11 cellular contexts compared by ENCODE assay signal in genomic region chr16:82631701-82632685, GRCh38. TPM values are rescaled to one million over a fixed set of nuclear protein-coding genes. Genes with fewer than 3 reads are reported as not detected.
DNase-seq lines count a peak whose midpoint lies in the region; ATAC-seq, FAIRE-seq and TF ChIP-seq lines count a peak whose summit lies in the region.
"Had no signal": no experiment of that assay in that cellular context is flagged by ENCODE, and none has a peak within 500 bp of the region (broad histone marks: within the 10 kb centered on the region; RNA-seq: fewer than 3 reads in every experiment).

No MANE protein-coding gene starts in this region.

- POLR2A ChIA-PET in GM10248 (lab: Yijun Ruan, JAX), result no interaction called here

- peak; percentile 74 for DNase-seq in Karpas-422
- DNase-seq in choroid plexus epithelial cell (ENCODE audit: low read depth), result peak; percentile 49
- DNase-seq in retinal pigment epithelial cell (ENCODE audit: low read depth), result no peak
- DNase-seq in pancreas, result no peak
- no peak for DNase-seq in GM10248 (ENCODE audit: extremely low spot score)
- DNase-seq: activated CD8-positive, alpha-beta memory T cell treated with anti-CD3 and anti-CD28 coated beads, Interleukin-2, amount 50 U/mL, for 4 hours; NCI-H2171 had no signal

- H3K9me2 ChIP-seq in Karpas-422 (replicated peaks; ENCODE audit: insufficient read depth, low read length), result no peaks in the 10 kb centered on the region

- intact Hi-C loops in pancreas (cut with DNase I), result no loop called here

- no peaks in the 10 kb centered on the region for H3K79me2 ChIP-seq in Karpas-422 (ENCODE audit: low read length)

- H4K20me1 ChIP-seq in Karpas-422 (ENCODE audit: insufficient read depth, low read depth, low read length), result no peaks in the 10 kb centered on the region

- H3K9me3 ChIP-seq in Karpas-422 (ENCODE audit: low read length), result no peaks in the 10 kb centered on the region
- H3K9me3 ChIP-seq in pancreas, result no peaks in the 10 kb centered on the region

- H3K27me3 ChIP-seq in Karpas-422 (ENCODE audit: low read length) (no peaks in the 10 kb centered on the region), pancreas (peaks cover 0 to 20% (median 8%) of the 10 kb centered on the region in 4 donors)

- no peak overlapping the region for H2AFZ ChIP-seq in Karpas-422 (ENCODE audit: low read length)

- no peak overlapping the region for H3K9ac ChIP-seq in Karpas-422 (ENCODE audit: low read length)

- H3K4me1 ChIP-seq in Karpas-422 (ENCODE audit: low read length) (no peaks in the 10 kb centered on the region), pancreas (no peaks in the 10 kb centered on the region)

- no peak for ATAC-seq in GM21526 (IDR thresholded peaks at IDR 0.05; ENCODE audit: low FRiP score, unreplicated experiment)
- ATAC-seq in pancreas, result no peak

- H3K4me2 ChIP-seq in Karpas-422 (ENCODE audit: low read depth, low read length, poor library complexity, severe bottlenecking), result no peak overlapping the region

- CTCF ChIA-PET in GM10248 (lab: Yijun Ruan, JAX), result interaction anchor here (1.2 to 2.1 kb wide), 5 partner anchors 8 to 814 kb away, joined by 3 to 13 read pairs (median 7); no protein-coding TSS in a partner anchor

- WGBS in pancreas, 2 donors, result 66 to 70% methylated on average over 10 of the region's 10 CpGs

- peak; percentile 53 for TF ChIP-seq CTCF in GM12872 (IDR thresholded peaks at IDR 0.05; ENCODE audit: insufficient read depth, low read depth, low read length)
- TF ChIP-seq CTCF in choroid plexus epithelial cell (conservative IDR thresholded peaks at IDR 0.05; ENCODE audit: low read depth, low read length), result peak; percentile 65
- TF ChIP-seq CTCF in retinal pigment epithelial cell (conservative IDR thresholded peaks at IDR 0.05; ENCODE audit: low read depth, low read length), result peak; percentile 54
- TF ChIP-seq CTCF in pancreas (IDR thresholded peaks at IDR 0.05), result no peak
- no peak for TF ChIP-seq CTCF in GM10248 (IDR thresholded peaks at IDR 0.05; ENCODE audit: control extremely low read depth, extremely low read depth, low read depth, missing control alignments)

- no peak overlapping the region for H3K4me3 ChIP-seq in Karpas-422 (ENCODE audit: low read length)
- H3K4me3 ChIP-seq in choroid plexus epithelial cell (ENCODE audit: low read depth, low read length), result no peak overlapping the region
- no peak overlapping the region for H3K4me3 ChIP-seq in retinal pigment epithelial cell (ENCODE audit: low read length)
- no peak overlapping the region for H3K4me3 ChIP-seq in pancreas

- H3K36me3 ChIP-seq in Karpas-422 (ENCODE audit: insufficient read depth, low read length) (no peaks in the 10 kb centered on the region), pancreas (no peaks in the 10 kb centered on the region)

- FAIRE-seq in pancreas (lab: Jason Lieb, UNC), result no peak
- FAIRE-seq: GM12892, islet of Langerhans had no signal

- no peak overlapping the region for H3K27ac ChIP-seq in Karpas-422 (ENCODE audit: low read length)
- no peak overlapping the region for H3K27ac ChIP-seq in pancreas

RNA-seq across cellular contexts. Expression of gene CDH13, which starts 5.2 kb away (rescaled TPM):
- 0.56 and 0.79 TPM in 2 replicates for total RNA-seq in Karpas-422 (2014; rRNA removed; shearing (Covaris generic); ENCODE audit: low replicate concordance)
- total RNA-seq in pancreas, result 1 to 10 TPM in 1 of 6 donors, under 1 TPM in 5; 0.16 to 1.0 (median 0.42) TPM
- under 1 TPM; 0.12 to 0.34 TPM for polyA plus RNA-seq in pancreas

Comparison
In these comparisons a context has a peak if more than half of its experiments do, and no peak if none do; other contexts are left out.
1. CTCF ChIP-seq: peak in GM12872 (single experiment), choroid plexus epithelial cell (single experiment) and retinal pigment epithelial cell (single experiment); none in pancreas (0 of 4) and GM10248 (single experiment).
2. DNase-seq: peak in Karpas-422 (single experiment) and choroid plexus epithelial cell (single experiment); none in retinal pigment epithelial cell (single experiment), pancreas (0 of 6) and GM10248 (single experiment).